Comparison of ENCODE assay signal across 14 cellular contexts in the genomic region with DNA sequence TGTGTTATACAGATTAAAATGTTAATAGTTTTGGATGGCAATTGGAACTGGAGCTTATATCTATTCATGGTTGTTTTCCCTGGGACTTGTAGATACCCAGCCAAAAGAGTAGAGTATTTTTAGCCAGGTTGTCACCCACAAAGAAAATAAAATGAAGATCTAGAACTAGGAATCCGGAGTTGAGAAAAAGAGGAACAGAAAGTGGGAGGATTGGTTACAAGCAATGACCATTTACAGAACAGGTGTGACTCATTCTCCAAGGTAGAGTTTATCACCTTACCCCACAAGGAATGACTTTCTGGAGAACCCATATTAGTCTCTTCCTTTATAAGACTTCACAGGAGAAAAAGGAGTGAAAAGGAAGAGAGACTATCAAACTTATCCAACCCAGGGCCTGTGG.
DNase-seq lines count a peak whose midpoint lies in the region; ATAC-seq, FAIRE-seq and TF ChIP-seq lines count a peak whose summit lies in the region.
"Had no signal": no experiment of that assay in that cellular context is flagged by ENCODE, and none has a peak within 500 bp of the region (broad histone marks: within the 10 kb centered on the region; RNA-seq: fewer than 3 reads in every experiment).

No MANE protein-coding gene starts in this region.

- intact Hi-C loops in cardiac septum (cut with DNase I): no loop called here

- FAIRE-seq in GM12892 (lab: Jason Lieb, UNC): peak; percentile 90
- FAIRE-seq: H54, islet of Langerhans had no signal

- no peak for TF ChIP-seq POLR2A in GM12892 (IDR thresholded peaks at IDR 0.05; ENCODE audit: low read depth, low read length)

- DNase-seq in GM12892 (ENCODE audit: insufficient read length) (no peak), cardiac septum (ENCODE audit: low spot score) (no peak), GM13977 (ENCODE audit: low spot score) (no peak), substantia nigra (lab: John Stamatoyannopoulos, UW) (no peak)
- DNase-seq in activated CD4-positive, alpha-beta T cell treated with anti-CD3 and anti-CD28 coated beads for 48 hours: no peak
- DNase-seq: activated B cell treated with CpG ODN at 0.5 μM for 24 hours; cerebellar nuclear complex; naive thymus-derived CD8-positive, alpha-beta T cell; NCI-H345 had no signal

- in situ Hi-C loops in GM13977 (cut with MboI; ENCODE audit: low pct_unique_long_range_greater_than_20kb, low sequenced_read_pairs, unreplicated experiment): no loop called here

- peak; percentile 87 for ATAC-seq in GM19372 (IDR thresholded peaks at IDR 0.05; ENCODE audit: low read depth, unreplicated experiment)
- ATAC-seq in HG02759 (IDR thresholded peaks at IDR 0.05; ENCODE audit: unreplicated experiment): peak; percentile 74
- peak; percentile 83 for ATAC-seq in HG03439 (IDR thresholded peaks at IDR 0.05; ENCODE audit: unreplicated experiment)
- ATAC-seq: naive thymus-derived CD8-positive, alpha-beta T cell had no signal

- no peak for TF ChIP-seq CTCF in GM13977 (IDR thresholded peaks at IDR 0.05; ENCODE audit: extremely low read depth, insufficient read depth, missing control alignments)

- H3K27ac ChIP-seq in substantia nigra (ENCODE audit: low read depth, low read length, poor library complexity, severe bottlenecking): no peak overlapping the region
